Comparison of ENCODE assay signal across 8 cellular contexts in the genomic region with DNA sequence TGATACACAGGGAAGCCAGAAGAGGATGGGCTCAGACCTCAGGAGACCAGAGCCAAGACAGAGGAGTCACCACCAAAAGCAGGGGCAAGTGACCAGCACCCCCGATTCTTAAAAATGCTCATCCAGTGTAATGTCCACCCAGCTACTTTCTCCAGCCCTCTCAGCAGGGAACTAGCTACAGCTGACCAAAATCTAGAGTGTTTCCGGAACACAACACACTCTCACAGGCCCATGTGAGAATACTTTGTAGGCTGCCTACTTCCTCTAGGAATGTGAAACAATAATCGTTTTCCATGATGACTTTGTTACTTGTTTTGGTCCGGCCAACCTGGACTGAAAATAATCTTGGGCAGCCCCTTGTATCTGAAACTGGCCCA.
DNase-seq lines count a peak whose midpoint lies in the region; ATAC-seq and TF ChIP-seq lines count a peak whose summit lies in the region.

No MANE protein-coding gene starts in this region.

- no peaks in the 10 kb centered on the region for H3K9me3 ChIP-seq in parathyroid adenoma (ENCODE audit: control insufficient read depth, low read length)

- peaks cover 97% of the 10 kb centered on the region for H3K4me1 Mint-ChIP-seq in dendritic cell treated with granulocyte-macrophage colony-stimulating factor and Interleukin-4, amounts not matched to agents 40 ng/mL and 50 ng/mL, for 4 days (ENCODE audit: low read depth)

- H3K4me3 ChIP-seq in parathyroid adenoma (ENCODE audit: low read depth, low read length) = no peak overlapping the region

- H2AFZ ChIP-seq in parathyroid adenoma = no peak overlapping the region

- peaks cover 34% of the 10 kb centered on the region for H3K4me1 ChIP-seq in parathyroid adenoma

- ATAC-seq in GM18870 (IDR thresholded peaks at IDR 0.05; ENCODE audit: unreplicated experiment) (peak; percentile 16), HG03064 (IDR thresholded peaks at IDR 0.05; ENCODE audit: low read depth, unreplicated experiment) (peak; percentile 29)

- peak overlapping the region; percentile 72 for H3K27ac ChIP-seq in parathyroid adenoma

- no peaks in the 10 kb centered on the region for H3K36me3 ChIP-seq in parathyroid adenoma (ENCODE audit: control insufficient read depth, insufficient read depth, low read length)

- H3K27me3 ChIP-seq in parathyroid adenoma (ENCODE audit: control insufficient read depth, insufficient read depth, low read length) = no peaks in the 10 kb centered on the region

- peak overlapping the region; percentile 76 for H3K27ac Mint-ChIP-seq in dendritic cell treated with granulocyte-macrophage colony-stimulating factor and Interleukin-4, amounts not matched to agents 40 ng/mL and 50 ng/mL, for 4 days

- peak overlapping the region; percentile 51 for H3K4me3 Mint-ChIP-seq in dendritic cell treated with granulocyte-macrophage colony-stimulating factor and Interleukin-4, amounts not matched to agents 40 ng/mL and 50 ng/mL, for 4 days

- no peaks in the 10 kb centered on the region for H3K9me3 Mint-ChIP-seq in dendritic cell treated with granulocyte-macrophage colony-stimulating factor and Interleukin-4, amounts not matched to agents 40 ng/mL and 50 ng/mL, for 4 days

- peak overlapping the region; percentile 13 for H3K4me2 ChIP-seq in parathyroid adenoma (ENCODE audit: low read length)

- no peaks in the 10 kb centered on the region for H3K27me3 Mint-ChIP-seq in dendritic cell treated with granulocyte-macrophage colony-stimulating factor and Interleukin-4, amounts not matched to agents 40 ng/mL and 50 ng/mL, for 4 days

- no peak for DNase-seq in activated CD8-positive, alpha-beta memory T cell treated with anti-CD3 and anti-CD28 coated beads, Interleukin-2, amount 50 U/mL, for 48 hours
- DNase-seq in hepatic stellate cell (ENCODE audit: low spot score) = no peak
- DNase-seq in activated T-cell treated with anti-CD3 and anti-CD28 coated beads, Interleukin-2, amount 50 U/mL, for 1 hour = no peak
- DNase-seq in cerebellar cortex (ENCODE audit: low spot score) = no peak

- peaks cover 99% of the 10 kb centered on the region for H3K36me3 Mint-ChIP-seq in dendritic cell treated with granulocyte-macrophage colony-stimulating factor and Interleukin-4, amounts not matched to agents 40 ng/mL and 50 ng/mL, for 4 days (ENCODE audit: low read depth)

- H3K79me2 ChIP-seq in parathyroid adenoma = peaks cover 89% of the 10 kb centered on the region

- no peak overlapping the region for H3K9ac ChIP-seq in parathyroid adenoma

- no peak for TF ChIP-seq CTCF in parathyroid adenoma (IDR thresholded peaks at IDR 0.05)

- intact Hi-C loops in dendritic cell treated with granulocyte-macrophage colony-stimulating factor and Interleukin-4, amounts not matched to agents 40 ng/mL and 50 ng/mL, for 4 days (cut with micrococcal nuclease) = no loop called here
